14 cellular contexts compared by ENCODE assay signal in genomic region chr2:150425121-150425559, GRCh38.
A peak's percentile ranks its signal among the peaks of the same experiment; 100 is the strongest.
DNase-seq lines count a peak whose midpoint lies in the region; ATAC-seq, FAIRE-seq and TF ChIP-seq lines count a peak whose summit lies in the region.
"Had no signal": no experiment of that assay in that cellular context is flagged by ENCODE, and none has a peak within 500 bp of the region (broad histone marks: within the 10 kb centered on the region; RNA-seq: fewer than 3 reads in every experiment).

No MANE protein-coding gene starts in this region.

- H3K27ac ChIP-seq in right atrium auricular region: no peak overlapping the region
- no peak overlapping the region for H3K27ac ChIP-seq in naive thymus-derived CD4-positive, alpha-beta T cell (ENCODE audit: low read depth, low read length)

- no peak overlapping the region for H3K27ac Mint-ChIP-seq in naive thymus-derived CD4-positive, alpha-beta T cell
- H3K27ac Mint-ChIP-seq: IgD-negative memory B cell had no signal

- intact Hi-C loops in Right ventricle myocardium inferior (cut with DNase I): loop anchor here (1.0 to 2.0 kb wide), 2 partner anchors 62 to 185 kb away; partner anchors contain the start of gene RND3
- intact Hi-C loops in naive thymus-derived CD4-positive, alpha-beta T cell (cut with micrococcal nuclease): no loop called here

- peak; percentile 68 for DNase-seq in Right ventricle myocardium inferior (ENCODE audit: missing footprints)
- no peak for DNase-seq in right atrium auricular region (ENCODE audit: low spot score)
- no peak for DNase-seq in epithelial cell of proximal tubule (ENCODE audit: low read depth)
- DNase-seq in left lobe of liver (ENCODE audit: low spot score): no peak
- DNase-seq in stimulated activated CD4-positive, alpha-beta T cell treated with anti-CD3 and anti-CD28 coated beads, Interleukin-2, amount 100 ng/mL, for 48 hours: no peak
- DNase-seq in urothelium cell line (ENCODE audit: low spot score): no peak
- no peak for DNase-seq in naive thymus-derived CD4-positive, alpha-beta T cell
- DNase-seq: activated T-cell treated with anti-CD3 and anti-CD28 coated beads, Interleukin-2, amount 50 U/mL, for 1 hour; DMS153; NCI-H187 had no signal

- H3K36me3 ChIP-seq in right atrium auricular region: no peaks in the 10 kb centered on the region
- H3K36me3 ChIP-seq in naive thymus-derived CD4-positive, alpha-beta T cell (ENCODE audit: control insufficient read depth in 2 of 3, insufficient read depth in 3 of 3, low read length in 3 of 3): no peaks in the 10 kb centered on the region

- no peak overlapping the region for H3K4me3 ChIP-seq in right atrium auricular region
- H3K4me3 ChIP-seq in epithelial cell of proximal tubule (ENCODE audit: low read depth, low read length): peak overlapping the region; percentile 24
- H3K4me3 ChIP-seq in naive thymus-derived CD4-positive, alpha-beta T cell (ENCODE audit: low read length): no peak overlapping the region

- no peaks in the 10 kb centered on the region for H3K36me3 Mint-ChIP-seq in naive thymus-derived CD4-positive, alpha-beta T cell
- H3K36me3 Mint-ChIP-seq: IgD-negative memory B cell had no signal

- TF ChIP-seq CTCF in right atrium auricular region (IDR thresholded peaks at IDR 0.05) (peak in 1 of 2 donors; percentile 57), epithelial cell of proximal tubule (conservative IDR thresholded peaks at IDR 0.05; ENCODE audit: low read depth, low read length) (peak; percentile 57)

- POLR2A ChIA-PET in naive thymus-derived CD4-positive, alpha-beta T cell (lab: Charles Lee): no interaction called here

- peak; percentile 90 for ATAC-seq in Right ventricle myocardium inferior
- ATAC-seq in left lobe of liver: peak; percentile 63
- ATAC-seq in HG02798 (IDR thresholded peaks at IDR 0.05; ENCODE audit: poor library complexity, unreplicated experiment): no peak
- ATAC-seq in naive thymus-derived CD4-positive, alpha-beta T cell: no peak

- peaks cover 0 to 12% (median 0%) of the 10 kb centered on the region in 11 donors for H3K9me3 Mint-ChIP-seq in naive thymus-derived CD4-positive, alpha-beta T cell
- H3K9me3 Mint-ChIP-seq: central memory CD8-positive, alpha-beta T cell had no signal

- H3K4me3 Mint-ChIP-seq in naive thymus-derived CD4-positive, alpha-beta T cell: no peak overlapping the region
- H3K4me3 Mint-ChIP-seq: central memory CD8-positive, alpha-beta T cell; IgD-negative memory B cell had no signal

- CTCF ChIA-PET in naive thymus-derived CD4-positive, alpha-beta T cell (lab: Charles Lee): no interaction called here

- no peak for FAIRE-seq in urothelium cell line (lab: Jason Lieb, UNC)
- FAIRE-seq: A204.1 had no signal

- no peaks in the 10 kb centered on the region for H3K27me3 ChIP-seq in right atrium auricular region
- H3K27me3 ChIP-seq in naive thymus-derived CD4-positive, alpha-beta T cell (ENCODE audit: control insufficient read depth in 2 of 2, insufficient read depth in 2 of 2, low read length in 2 of 2): no peaks in the 10 kb centered on the region

- no peaks in the 10 kb centered on the region for H3K4me1 ChIP-seq in right atrium auricular region
- no peaks in the 10 kb centered on the region for H3K4me1 ChIP-seq in naive thymus-derived CD4-positive, alpha-beta T cell (ENCODE audit: control insufficient read depth in 2 of 2, insufficient read depth in 2 of 2, low read length in 2 of 2)

- no peaks in the 10 kb centered on the region for H3K4me1 Mint-ChIP-seq in naive thymus-derived CD4-positive, alpha-beta T cell
- H3K4me1 Mint-ChIP-seq: central memory CD8-positive, alpha-beta T cell had no signal

- peaks cover 0 to 14% (median 7%) of the 10 kb centered on the region in 5 donors for H3K27me3 Mint-ChIP-seq in naive thymus-derived CD4-positive, alpha-beta T cell
- H3K27me3 Mint-ChIP-seq: central memory CD8-positive, alpha-beta T cell had no signal

- no peaks in the 10 kb centered on the region for H3K9me3 ChIP-seq in right atrium auricular region
- no peaks in the 10 kb centered on the region for H3K9me3 ChIP-seq in naive thymus-derived CD4-positive, alpha-beta T cell (ENCODE audit: control insufficient read depth in 2 of 3, low read length in 3 of 3)

Comparison
In these comparisons a context has a peak if more than half of its experiments do, and no peak if none do; other contexts are left out.
1. ATAC-seq: peak in Right ventricle myocardium inferior (single experiment) and left lobe of liver (single experiment); none in HG02798 (single experiment) and naive thymus-derived CD4-positive, alpha-beta T cell (single experiment).